In genomic region chr15:68229386-68230156, GRCh38 we compare ENCODE assay signal across 8 cellular contexts. TPM values are rescaled to one million over a fixed set of nuclear protein-coding genes. Genes with fewer than 3 reads are reported as not detected.
DNase-seq lines count a peak whose midpoint lies in the region; ATAC-seq and TF ChIP-seq lines count a peak whose summit lies in the region.

Gene CLN6, minus strand, starts transcription at chr15:68229728. Its CDS starts 144 bp downstream, at chr15:68229584.

- H3K27me3 ChIP-seq in kidney epithelial cell (ENCODE audit: control insufficient read depth, insufficient read depth, low read length), result no peaks in the 10 kb centered on the region

- H3K4me3 ChIP-seq in AG04449 (ENCODE audit: low read depth, low read length) (peak within 1 kb of the TSS; percentile 77), kidney epithelial cell (ENCODE audit: low read depth, low read length) (peak within 1 kb of the TSS; percentile 81)

- no peaks in the 10 kb centered on the region for H3K36me3 ChIP-seq in kidney epithelial cell (ENCODE audit: control insufficient read depth, insufficient read depth, low read length)

- TF ChIP-seq CTCF in AG04449 (IDR thresholded peaks at IDR 0.05; ENCODE audit: insufficient read depth, low read length, missing control alignments) (no peak), kidney epithelial cell (IDR thresholded peaks at IDR 0.05; ENCODE audit: insufficient read depth, low read length, poor library complexity, severe bottlenecking) (no peak)

- peak; percentile 70 for ATAC-seq in GM18907 (IDR thresholded peaks at IDR 0.05; ENCODE audit: unreplicated experiment)
- ATAC-seq in HG03135 (IDR thresholded peaks at IDR 0.05; ENCODE audit: unreplicated experiment), result peak; percentile 69

- POLR2A ChIA-PET in AG04449 (lab: Yijun Ruan, JAX), result interaction anchor here (1.3 kb wide), 1 partner anchor 48 kb away, joined by 5 read pairs; the partner anchor contains the start of gene FEM1B

- CTCF ChIA-PET in AG04449 (lab: Yijun Ruan, JAX), result interaction anchor here (1.0 to 7.0 kb wide), 4 partner anchors 11 to 24 kb away, joined by 3 to 40 read pairs (median 16); no protein-coding TSS in a partner anchor

- DNase-seq in AG04449 (ENCODE audit: low read depth, low spot score) (peak; percentile 28), NCI-H446 (lab: John Stamatoyannopoulos, UW) (peak; percentile 59 to 84), cerebellar cortex (ENCODE audit: low spot score) (peak; percentile 76), kidney epithelial cell (ENCODE audit: low read depth) (no peak)
- peak; percentile 84 for DNase-seq in activated CD4-positive, CD25-positive, alpha-beta regulatory T cell treated with anti-CD3 and anti-CD28 coated beads, Interleukin-2, amount 50 U/mL, for 72 hours
- peak; percentile 88 for DNase-seq in stimulated activated CD4-positive, alpha-beta T cell treated with anti-CD3 and anti-CD28 coated beads, Interleukin-15, amount 100 ng/mL, for 24 hours

RNA-seq across cellular contexts. Expression of gene CLN6, which starts in this region (rescaled TPM):
- total RNA-seq in kidney epithelial cell, result 29.0 and 31.4 TPM in 2 replicates
